18 cellular contexts compared by ENCODE assay signal in the genomic region with DNA sequence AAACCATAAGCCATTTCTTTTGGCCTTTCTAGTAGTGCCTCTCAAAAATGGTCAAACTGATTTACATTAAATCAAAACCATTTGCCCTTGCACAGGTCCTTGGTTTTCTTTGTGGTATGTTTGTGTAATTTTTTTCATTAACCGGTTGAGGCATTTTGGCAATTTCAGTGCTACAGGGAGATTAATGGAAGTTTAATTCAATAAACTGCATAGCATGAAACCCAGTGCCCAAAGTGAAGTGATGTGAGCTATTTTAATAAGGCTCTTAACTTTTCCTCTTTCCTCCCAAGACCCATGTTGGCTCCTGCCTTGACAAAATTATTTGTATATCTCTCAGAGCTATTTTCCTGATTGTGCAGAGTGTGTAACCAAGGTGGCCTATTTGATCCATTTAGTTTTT.
DNase-seq lines count a peak whose midpoint lies in the region; ATAC-seq and TF ChIP-seq lines count a peak whose summit lies in the region.
"Had no signal": no experiment of that assay in that cellular context is flagged by ENCODE, and none has a peak within 500 bp of the region (broad histone marks: within the 10 kb centered on the region; RNA-seq: fewer than 3 reads in every experiment).

No MANE protein-coding gene starts in this region.

- H3K4me3 ChIP-seq in SK-N-SH (ENCODE audit: low read depth in 2 of 2, low read length in 1 of 2): no peak overlapping the region
- H3K4me3 ChIP-seq: A549; BLaER1 treated with 17β-estradiol and CSF1 and Interleukin-3, amounts not matched to agents 10 nM and 100 nM had no signal

- no peaks in the 10 kb centered on the region for H3K9me3 ChIP-seq in SK-N-SH
- H3K9me3 ChIP-seq: A549; BLaER1 treated with 17β-estradiol and CSF1 and Interleukin-3, amounts not matched to agents 10 nM and 100 nM; Caco-2 had no signal

- CTCF ChIA-PET in SK-N-SH (lab: Yijun Ruan, JAX): interaction anchor here (0.7 to 1.0 kb wide), 2 partner anchors 229 to 325 kb away, joined by 3 read pairs; no protein-coding TSS in a partner anchor

- ATAC-seq in SK-N-SH treated with all-trans-retinoic acid at 6 μM for 48 hours: no peak
- ATAC-seq in natural killer cell treated with Interleukin-12 subunit alpha and Interleukin-12 subunit beta and Interleukin-15 and Interleukin-18, amount 100 ng/mL, for 72 hours: no peak
- ATAC-seq: A549; CD8-positive, alpha-beta T cell had no signal

- H4K20me1 ChIP-seq in SK-N-SH (ENCODE audit: insufficient read depth): no peaks in the 10 kb centered on the region
- H4K20me1 ChIP-seq: BLaER1 treated with 17β-estradiol and CSF1 and Interleukin-3, amounts not matched to agents 10 nM and 100 nM had no signal

- H3K27me3 Mint-ChIP-seq in mesothelial cell of epicardium (ENCODE audit: low read depth): no peaks in the 10 kb centered on the region
- H3K27me3 Mint-ChIP-seq in natural killer cell treated with Interleukin-12 subunit alpha and Interleukin-12 subunit beta and Interleukin-15 and Interleukin-18, amount 100 ng/mL, for 72 hours: no peaks in the 10 kb centered on the region

- 10% methylated on average over 1 of the region's 1 CpG for WGBS in SK-N-SH (ENCODE audit: low lambda C conversion rate)

- no peak for TF ChIP-seq EP300 in SK-N-SH (IDR thresholded peaks at IDR 0.05; ENCODE audit: borderline replicate concordance in 1 of 2, low read depth in 1 of 2, low read length in 1 of 2)

- no peak for TF ChIP-seq CTCF in SK-N-SH (IDR thresholded peaks at IDR 0.05)
- TF ChIP-seq CTCF in mesothelial cell of epicardium (IDR thresholded peaks at IDR 0.05; ENCODE audit: unreplicated experiment): no peak

- no peak overlapping the region for H3K4me2 ChIP-seq in SK-N-SH
- H3K4me2 ChIP-seq: A549; BLaER1 treated with 17β-estradiol and CSF1 and Interleukin-3, amounts not matched to agents 10 nM and 100 nM had no signal

- H3K27me3 ChIP-seq in SK-N-SH (ENCODE audit: insufficient read depth): no peaks in the 10 kb centered on the region
- H3K27me3 ChIP-seq: BLaER1 treated with 17β-estradiol and CSF1 and Interleukin-3, amounts not matched to agents 10 nM and 100 nM had no signal

- no peak overlapping the region for H3K9ac ChIP-seq in SK-N-SH
- H3K9ac ChIP-seq: BLaER1 treated with 17β-estradiol and CSF1 and Interleukin-3, amounts not matched to agents 10 nM and 100 nM had no signal

- TF ChIP-seq RAD21 in SK-N-SH (IDR thresholded peaks at IDR 0.05; ENCODE audit: low read length): no peak

- H3K27ac ChIP-seq in SK-N-SH (ENCODE audit: low read depth in 2 of 2, low read length in 1 of 2): no peak overlapping the region
- H3K27ac ChIP-seq: 22Rv1; A549; BLaER1 treated with 17β-estradiol and CSF1 and Interleukin-3, amounts not matched to agents 10 nM and 100 nM; C4-2B had no signal

- H3K4me3 Mint-ChIP-seq in mesothelial cell of epicardium: no peak overlapping the region
- no peak overlapping the region for H3K4me3 Mint-ChIP-seq in natural killer cell treated with Interleukin-12 subunit alpha and Interleukin-12 subunit beta and Interleukin-15 and Interleukin-18, amount 100 ng/mL, for 72 hours
- H3K4me3 Mint-ChIP-seq: B cell; CD4-positive, alpha-beta T cell; CD8-positive, alpha-beta T cell had no signal

- no peaks in the 10 kb centered on the region for H3K9me3 Mint-ChIP-seq in mesothelial cell of epicardium
- peaks cover 7% of the 10 kb centered on the region for H3K9me3 Mint-ChIP-seq in natural killer cell treated with Interleukin-12 subunit alpha and Interleukin-12 subunit beta and Interleukin-15 and Interleukin-18, amount 100 ng/mL, for 72 hours
- H3K9me3 Mint-ChIP-seq: CD4-positive, alpha-beta T cell had no signal

- H3K79me2 ChIP-seq in SK-N-SH (ENCODE audit: insufficient read depth): no peaks in the 10 kb centered on the region

- H3K36me3 Mint-ChIP-seq in mesothelial cell of epicardium: no peaks in the 10 kb centered on the region
- H3K36me3 Mint-ChIP-seq in natural killer cell treated with Interleukin-12 subunit alpha and Interleukin-12 subunit beta and Interleukin-15 and Interleukin-18, amount 100 ng/mL, for 72 hours: no peaks in the 10 kb centered on the region
- H3K36me3 Mint-ChIP-seq: CD8-positive, alpha-beta T cell had no signal

- no peak overlapping the region for H2AFZ ChIP-seq in SK-N-SH (ENCODE audit: low read depth)

- H3K4me1 Mint-ChIP-seq in mesothelial cell of epicardium: peaks cover 7% of the 10 kb centered on the region
- H3K4me1 Mint-ChIP-seq in natural killer cell treated with Interleukin-12 subunit alpha and Interleukin-12 subunit beta and Interleukin-15 and Interleukin-18, amount 100 ng/mL, for 72 hours (ENCODE audit: low read depth in 2 of 2): no peaks in the 10 kb centered on the region

- DNase-seq in DMS79 treated with DMSO at 0.1 percent for 48 hours (lab: John Stamatoyannopoulos, UW): peak; percentile 3
- DNase-seq in DMS79 (lab: John Stamatoyannopoulos, UW): no peak
- no peak for DNase-seq in SK-N-SH
- DNase-seq in mesothelial cell of epicardium (ENCODE audit: low spot score in 2 of 2, unreplicated experiment in 2 of 2): no peak
- no peak for DNase-seq in natural killer cell treated with Interleukin-12 subunit alpha and Interleukin-12 subunit beta and Interleukin-15 and Interleukin-18, amount 100 ng/mL, for 72 hours (ENCODE audit: low spot score)
- DNase-seq in NCI-H748 (lab: John Stamatoyannopoulos, UW; ENCODE audit: unreplicated experiment): no peak
- DNase-seq: AML-193; Caco-2; Calu3; CD4-positive, alpha-beta T cell; CD8-positive, alpha-beta T cell; GF-D8 had no signal

- no peaks in the 10 kb centered on the region for H3K9me2 ChIP-seq in SK-N-SH

- no peaks in the 10 kb centered on the region for H3K36me3 ChIP-seq in SK-N-SH (replicated peaks in 1 of 2; ENCODE audit: control insufficient read depth in 1 of 2, insufficient read depth in 2 of 2, low read length in 1 of 2)
- H3K36me3 ChIP-seq: BLaER1 treated with 17β-estradiol and CSF1 and Interleukin-3, amounts not matched to agents 10 nM and 100 nM had no signal

- H3F3A ChIP-seq in SK-N-SH (replicated peaks; ENCODE audit: insufficient read depth): no peaks in the 10 kb centered on the region

- no peaks in the 10 kb centered on the region for H3K4me1 ChIP-seq in SK-N-SH (ENCODE audit: control insufficient read depth in 1 of 2, insufficient read depth in 2 of 2, low read depth in 1 of 2, low read length in 1 of 2)
- H3K4me1 ChIP-seq: A549; BLaER1 treated with 17β-estradiol and CSF1 and Interleukin-3, amounts not matched to agents 10 nM and 100 nM; Caco-2 had no signal

- H3K27ac Mint-ChIP-seq in mesothelial cell of epicardium: peak overlapping the region; percentile 43
- no peak overlapping the region for H3K27ac Mint-ChIP-seq in natural killer cell treated with Interleukin-12 subunit alpha and Interleukin-12 subunit beta and Interleukin-15 and Interleukin-18, amount 100 ng/mL, for 72 hours
- H3K27ac Mint-ChIP-seq: B cell; CD4-positive, alpha-beta T cell; CD8-positive, alpha-beta T cell had no signal

- POLR2A ChIA-PET in SK-N-SH (lab: Yijun Ruan, JAX): no interaction called here

TF ChIP-seq in SK-N-SH treated with all-trans-retinoic acid at 6 μM for 48 hours, 23 proteins besides CTCF, POLR2A, EP300 and RAD21 (continues in another document):
- TF ChIP-seq SNAI2 (CRISPR knock-in tag; IDR thresholded peaks at IDR 0.05) (peak; percentile 28; the same call in 1 of the 2 replicates), BACH2 (CRISPR knock-in tag; IDR thresholded peaks at IDR 0.05; ENCODE audit: borderline replicate concordance) (no peak)
- TF ChIP-seq, protein P1, sequence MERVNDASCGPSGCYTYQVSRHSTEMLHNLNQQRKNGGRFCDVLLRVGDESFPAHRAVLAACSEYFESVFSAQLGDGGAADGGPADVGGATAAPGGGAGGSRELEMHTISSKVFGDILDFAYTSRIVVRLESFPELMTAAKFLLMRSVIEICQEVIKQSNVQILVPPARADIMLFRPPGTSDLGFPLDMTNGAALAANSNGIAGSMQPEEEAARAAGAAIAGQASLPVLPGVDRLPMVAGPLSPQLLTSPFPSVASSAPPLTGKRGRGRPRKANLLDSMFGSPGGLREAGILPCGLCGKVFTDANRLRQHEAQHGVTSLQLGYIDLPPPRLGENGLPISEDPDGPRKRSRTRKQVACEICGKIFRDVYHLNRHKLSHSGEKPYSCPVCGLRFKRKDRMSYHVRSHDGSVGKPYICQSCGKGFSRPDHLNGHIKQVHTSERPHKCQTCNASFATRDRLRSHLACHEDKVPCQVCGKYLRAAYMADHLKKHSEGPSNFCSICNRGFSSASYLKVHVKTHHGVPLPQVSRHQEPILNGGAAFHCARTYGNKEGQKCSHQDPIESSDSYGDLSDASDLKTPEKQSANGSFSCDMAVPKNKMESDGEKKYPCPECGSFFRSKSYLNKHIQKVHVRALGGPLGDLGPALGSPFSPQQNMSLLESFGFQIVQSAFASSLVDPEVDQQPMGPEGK (CRISPR knock-in tag; IDR thresholded peaks at IDR 0.05; ENCODE audit: borderline replicate concordance): peak; percentile 47; the same call in 1 of the 2 replicates

TF ChIP-seq in SK-N-SH, 30 proteins besides CTCF, POLR2A, EP300 and RAD21:
- TF ChIP-seq TCF12 (IDR thresholded peaks at IDR 0.05): no peak
